9 cellular contexts compared by ENCODE assay signal in the genomic region with DNA sequence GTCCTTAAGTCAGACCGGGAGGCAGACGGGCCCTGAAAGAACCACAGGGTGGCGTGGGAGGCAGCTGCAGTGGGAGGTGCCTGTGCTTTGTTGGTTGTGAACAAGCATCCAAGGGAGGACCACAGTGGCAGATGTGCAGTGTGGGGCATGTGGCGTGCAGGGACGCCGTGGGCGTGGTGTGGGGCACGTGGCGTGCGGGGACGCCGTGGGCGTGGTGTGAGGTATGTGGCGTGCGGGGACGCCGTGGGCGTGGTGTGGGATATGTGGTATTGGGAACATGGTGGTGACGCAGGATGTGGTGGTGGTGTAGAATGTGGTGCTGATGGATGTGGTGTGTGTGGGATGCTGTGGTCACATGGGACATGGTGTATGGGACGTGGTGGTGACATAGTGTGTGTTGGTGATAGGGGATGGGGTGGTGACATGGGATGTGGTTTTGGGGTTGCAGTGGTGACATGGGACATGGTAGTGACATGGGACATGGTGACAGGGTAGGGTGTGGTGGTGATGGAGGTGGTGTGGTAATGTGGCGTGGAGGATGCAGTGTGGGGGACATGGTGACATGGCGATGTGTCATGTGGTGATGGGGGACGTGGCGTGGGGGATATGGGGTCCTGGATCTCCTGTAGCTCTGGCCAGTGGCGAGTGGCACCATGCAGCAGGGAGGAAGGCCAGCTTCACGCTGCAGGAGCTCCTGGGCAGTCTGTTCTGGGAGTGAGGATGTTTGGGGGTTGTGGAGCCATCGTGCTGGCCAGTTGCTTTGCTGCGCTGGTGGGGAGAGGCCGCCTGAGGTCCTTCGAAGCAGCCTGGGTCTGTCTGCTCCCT.
DNase-seq lines count a peak whose midpoint lies in the region; ATAC-seq and TF ChIP-seq lines count a peak whose summit lies in the region.
"Had no signal": no experiment of that assay in that cellular context is flagged by ENCODE, and none has a peak within 500 bp of the region (broad histone marks: within the 10 kb centered on the region; RNA-seq: fewer than 3 reads in every experiment).

No MANE protein-coding gene starts in this region.

- H3K4me1 Mint-ChIP-seq in osteocyte (ENCODE audit: unreplicated experiment), result peaks cover 12% of the 10 kb centered on the region

- DNase-seq in T-helper 1 cell (peak in 4 of 5 donors; percentile 23 to 82 (median 43)), activated T-helper 1 cell treated with Interleukin-2 at 50 U/mL for 16 hours (ENCODE audit: low read depth) (peak; percentile 31), mesenteric fat pad (ENCODE audit: low spot score) (peak; percentile 88), NCI-H2171 treated with DMSO at 0.1 percent for 48 hours (lab: John Stamatoyannopoulos, UW) (no peak), osteocyte (ENCODE audit: extremely low spot score, unreplicated experiment) (no peak), NCI-H1436 treated with DMSO at 0.1 percent for 48 hours (lab: John Stamatoyannopoulos, UW) (no peak)
- peak; percentile 39 to 45 for DNase-seq in stimulated activated CD8-positive, alpha-beta memory T cell treated with anti-CD3 and anti-CD28 coated beads, Interleukin-7, amount 100 ng/mL, for 4 hours (ENCODE audit: low read depth in 2 of 2)
- DNase-seq: NCI-H524 had no signal

- no peak overlapping the region for H3K4me3 Mint-ChIP-seq in osteocyte (ENCODE audit: unreplicated experiment)

- peaks cover 9% of the 10 kb centered on the region for H3K9me3 Mint-ChIP-seq in osteocyte (ENCODE audit: unreplicated experiment)

- no peaks in the 10 kb centered on the region for H3K27me3 Mint-ChIP-seq in osteocyte (ENCODE audit: unreplicated experiment)

- no peak overlapping the region for H3K27ac Mint-ChIP-seq in osteocyte (ENCODE audit: unreplicated experiment)

- TF ChIP-seq CTCF in osteocyte (IDR thresholded peaks at IDR 0.05), result no peak

- ATAC-seq in HG03571 (IDR thresholded peaks at IDR 0.05; ENCODE audit: unreplicated experiment), result no peak

- H3K36me3 Mint-ChIP-seq in osteocyte (ENCODE audit: unreplicated experiment), result peaks cover 15% of the 10 kb centered on the region

Comparison
In these comparisons a context has a peak if more than half of its experiments do, and no peak if none do; other contexts are left out.
1. DNase-seq: peak in T-helper 1 cell (4 of 5), activated T-helper 1 cell treated with Interleukin-2 at 50 U/mL for 16 hours (single experiment), mesenteric fat pad (single experiment) and stimulated activated CD8-positive, alpha-beta memory T cell treated with anti-CD3 and anti-CD28 coated beads, Interleukin-7, amount 100 ng/mL, for 4 hours (2 of 2); none in NCI-H2171 treated with DMSO at 0.1 percent for 48 hours (single experiment), osteocyte (single experiment) and NCI-H1436 treated with DMSO at 0.1 percent for 48 hours (single experiment).